12 cellular contexts compared by ENCODE assay signal in the genomic region with DNA sequence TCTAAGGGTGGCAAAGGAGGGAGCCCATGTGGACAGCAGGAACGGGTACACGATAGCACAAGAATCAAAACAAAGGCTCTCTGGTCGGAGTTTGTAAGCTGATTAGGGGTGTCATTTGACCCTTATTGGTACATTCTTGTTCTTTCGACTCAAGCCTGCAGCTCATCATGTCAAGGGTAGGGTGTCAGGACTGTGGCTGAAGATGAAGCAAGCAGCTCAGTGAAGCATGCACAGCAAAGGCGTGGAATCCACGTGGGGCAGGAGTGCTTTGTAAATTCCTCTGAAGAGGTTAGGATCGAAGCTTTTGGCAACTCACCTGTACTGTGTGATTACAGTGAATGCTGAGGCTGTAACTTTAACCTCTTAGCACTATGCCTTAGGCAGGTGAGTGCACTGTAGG. TPM values are rescaled to one million over a fixed set of nuclear protein-coding genes. Genes with fewer than 3 reads are reported as not detected.
DNase-seq lines count a peak whose midpoint lies in the region; ATAC-seq and TF ChIP-seq lines count a peak whose summit lies in the region.
"Had no signal": no experiment of that assay in that cellular context is flagged by ENCODE, and none has a peak within 500 bp of the region (broad histone marks: within the 10 kb centered on the region; RNA-seq: fewer than 3 reads in every experiment).

No MANE protein-coding gene starts in this region.

- H3K4me1 Mint-ChIP-seq in nephron progenitor cell = peaks cover 23% of the 10 kb centered on the region
- H3K4me1 Mint-ChIP-seq: nephron had no signal

- no peak overlapping the region for H3K27ac Mint-ChIP-seq in nephron progenitor cell
- H3K27ac Mint-ChIP-seq: nephron; stimulated activated effector memory CD8-positive, alpha-beta T cell treated with anti-CD3 and anti-CD28 coated beads, Interleukin-12 subunit alpha, Interleukin-12 subunit beta, amount 100 ng/mL, for 72 hours had no signal

- no peak for TF ChIP-seq POLR2A in GM18505 (IDR thresholded peaks at IDR 0.05; ENCODE audit: borderline replicate concordance, extremely low read depth, insufficient read depth, insufficient read length)

- H3K36me3 Mint-ChIP-seq in nephron progenitor cell (ENCODE audit: low read depth) = no peaks in the 10 kb centered on the region
- H3K36me3 Mint-ChIP-seq: stimulated activated effector memory CD8-positive, alpha-beta T cell treated with anti-CD3 and anti-CD28 coated beads, Interleukin-12 subunit alpha, Interleukin-12 subunit beta, amount 100 ng/mL, for 72 hours had no signal

- H3K9me3 Mint-ChIP-seq in nephron progenitor cell = no peaks in the 10 kb centered on the region
- H3K9me3 Mint-ChIP-seq: nephron; stimulated activated effector memory CD8-positive, alpha-beta T cell treated with anti-CD3 and anti-CD28 coated beads, Interleukin-12 subunit alpha, Interleukin-12 subunit beta, amount 100 ng/mL, for 72 hours had no signal

- H3K4me1 ChIP-seq in left ventricle myocardium inferior (peaks cover 26% of the 10 kb centered on the region), right cardiac atrium (ENCODE audit: control insufficient read depth, insufficient read depth, low read length) (peaks cover 2% of the 10 kb centered on the region)

- no peak overlapping the region for H3K4me3 ChIP-seq in left ventricle myocardium inferior
- H3K4me3 ChIP-seq in right cardiac atrium (ENCODE audit: low read length) = no peak overlapping the region
- H3K4me3 ChIP-seq: body of pancreas had no signal

- no peak for TF ChIP-seq CTCF in left ventricle myocardium inferior (IDR thresholded peaks at IDR 0.05; ENCODE audit: borderline replicate concordance)
- TF ChIP-seq CTCF in nephron progenitor cell (IDR thresholded peaks at IDR 0.05) = no peak

- H3K9me3 ChIP-seq in left ventricle myocardium inferior (replicated peaks) (no peaks in the 10 kb centered on the region), right cardiac atrium (ENCODE audit: control insufficient read depth, low read length) (no peaks in the 10 kb centered on the region)
- H3K9me3 ChIP-seq: body of pancreas had no signal

- H3K27ac ChIP-seq in left ventricle myocardium inferior (replicated peaks) = peak overlapping the region; percentile 64
- H3K27ac ChIP-seq in right cardiac atrium (ENCODE audit: low read length) = no peak overlapping the region
- H3K27ac ChIP-seq in cingulate gyrus (ENCODE audit: low read depth, low read length) = peak overlapping the region; percentile 1

- no peak overlapping the region for H3K4me3 Mint-ChIP-seq in nephron progenitor cell
- H3K4me3 Mint-ChIP-seq: stimulated activated effector memory CD8-positive, alpha-beta T cell treated with anti-CD3 and anti-CD28 coated beads, Interleukin-12 subunit alpha, Interleukin-12 subunit beta, amount 100 ng/mL, for 72 hours had no signal

- H3K27me3 ChIP-seq in left ventricle myocardium inferior (ENCODE audit: low read depth) (no peaks in the 10 kb centered on the region), right cardiac atrium (ENCODE audit: control insufficient read depth, insufficient read depth) (no peaks in the 10 kb centered on the region)
- H3K27me3 ChIP-seq: body of pancreas had no signal

- no peaks in the 10 kb centered on the region for H3K36me3 ChIP-seq in left ventricle myocardium inferior

- 50% methylated on average over 7 of the region's 7 CpGs for WGBS in right cardiac atrium

- H3K27me3 Mint-ChIP-seq in nephron progenitor cell (ENCODE audit: low read depth, poor library complexity) = peaks cover 8% of the 10 kb centered on the region

- ATAC-seq in right cardiac atrium (no peak), GM18505 (IDR thresholded peaks at IDR 0.05; ENCODE audit: unreplicated experiment) (no peak), GM19324 (IDR thresholded peaks at IDR 0.05; ENCODE audit: low FRiP score, unreplicated experiment) (no peak)
- ATAC-seq: stimulated activated effector memory CD8-positive, alpha-beta T cell treated with anti-CD3 and anti-CD28 coated beads, Interleukin-12 subunit alpha, Interleukin-12 subunit beta, amount 100 ng/mL, for 72 hours had no signal

- no peak for DNase-seq in left ventricle myocardium inferior
- no peak for DNase-seq in right cardiac atrium
- peak; percentile 29 for DNase-seq in nephron progenitor cell
- no peak for DNase-seq in nucleus accumbens (lab: John Stamatoyannopoulos, UW)
- no peak for DNase-seq in SIG-M5 treated with dmso at 0.1 percent for 504 hours (lab: John Stamatoyannopoulos, UW; ENCODE audit: unreplicated experiment)
- DNase-seq: NCI-H1930 had no signal

- intact Hi-C loops in left ventricle myocardium inferior (cut with micrococcal nuclease) (loop anchor here (10.0 kb wide), 1 partner anchor 62 kb away; the partner anchor contains the start of genes TAF5L and URB2), right cardiac atrium (cut with DNase I) (no loop called here)

RNA-seq across cellular contexts. Expression of gene ABCB10, which starts 4.7 kb away (rescaled TPM):
- total RNA-seq in left ventricle myocardium inferior (9.3 TPM), right cardiac atrium (10 to 100 TPM in 3 of 4 donors, 1 to 10 TPM in 1; 9.7 to 15.5 (median 11.5) TPM)
- 5.4 TPM for polyA plus RNA-seq in right cardiac atrium

RNA-seq across cellular contexts. Expression of gene NUP133, which starts 55.1 kb away (rescaled TPM):
- total RNA-seq in left ventricle myocardium inferior (31.3 TPM), right cardiac atrium (10 to 100 TPM; 27.7 to 32.6 (median 29.9) TPM)
- 11.8 TPM for polyA plus RNA-seq in right cardiac atrium
